Comparison of ENCODE assay signal across 25 cellular contexts in the genomic region with DNA sequence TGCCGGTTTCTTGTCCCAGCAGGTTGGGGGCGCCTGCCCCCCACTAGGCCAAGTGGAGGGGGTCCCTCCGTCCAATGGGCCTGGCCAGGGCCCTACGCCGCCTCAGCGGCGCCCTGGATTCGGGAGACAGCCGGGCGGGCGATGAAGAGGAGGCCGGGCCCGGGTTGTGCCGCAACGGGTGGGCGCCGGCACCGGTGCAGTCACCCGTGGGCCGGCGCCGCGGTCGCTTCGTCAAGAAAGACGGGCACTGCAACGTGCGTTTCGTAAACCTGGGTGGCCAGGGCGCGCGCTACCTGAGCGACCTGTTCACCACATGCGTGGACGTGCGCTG. TPM values are rescaled to one million over a fixed set of nuclear protein-coding genes. Genes with fewer than 3 reads are reported as not detected.
"Had no signal": no experiment of that assay in that cellular context is flagged by ENCODE, and none has a peak within 500 bp of the region (broad histone marks: within the 10 kb centered on the region; RNA-seq: fewer than 3 reads in every experiment).

No MANE protein-coding gene starts in this region.

- H3K27ac ChIP-seq: body of pancreas, epithelial cell of prostate, esophagus squamous epithelium, parathyroid adenoma, psoas muscle, sigmoid colon, suprapubic skin, tibial nerve, uterus had no signal

- H2AFZ ChIP-seq: parathyroid adenoma had no signal

- FAIRE-seq: colon, small intestine had no signal

- H3K9me3 ChIP-seq: body of pancreas, esophagus squamous epithelium, psoas muscle, sigmoid colon, suprapubic skin, tibial nerve, uterus had no signal

- DNase-seq: activated CD4-positive, CD25-positive, alpha-beta regulatory T cell; activated effector memory CD4-positive, alpha-beta T cell treated with Interleukin-2 at 50 U/mL for 16 hours; activated naive CD4-positive, alpha-beta T cell treated with Interleukin-2 at 50 U/mL for 16 hours; activated T-cell treated with anti-CD3 and anti-CD28 coated beads for 4 hours; activated T-cell treated with anti-CD3 and anti-CD28 coated beads, Interleukin-2, amount 50 U/mL, for 72 hours; anterior cingulate cortex; body of pancreas; dermis blood vessel endothelial cell; effector CD4-positive, alpha-beta T cell; esophagus squamous epithelium; foreskin melanocyte; islet precursor cell; left colon; naive B cell; nucleus accumbens; sigmoid colon; small intestine; stimulated activated CD4-positive, alpha-beta T cell treated with anti-CD3 and anti-CD28 coated beads, Interleukin-4, amount 100 ng/mL, for 24 hours; uterus had no signal

- H3K4me3 ChIP-seq: body of pancreas, esophagus squamous epithelium, psoas muscle, sigmoid colon, suprapubic skin, tibial nerve, uterus had no signal

- H3K79me2 ChIP-seq: parathyroid adenoma had no signal

- H3K36me3 ChIP-seq: suprapubic skin, uterus had no signal

- H3K27me3 ChIP-seq: body of pancreas, esophagus squamous epithelium, sigmoid colon, suprapubic skin, tibial nerve, uterus had no signal

- H3K4me1 ChIP-seq: body of pancreas, esophagus squamous epithelium, parathyroid adenoma, psoas muscle, sigmoid colon, suprapubic skin, tibial nerve, uterus had no signal

RNA-seq across cellular contexts. Expression of a gene that starts 50.0 kb away (rescaled TPM):
- total RNA-seq: dermis blood vessel endothelial cell had no signal
